In the genomic region with DNA sequence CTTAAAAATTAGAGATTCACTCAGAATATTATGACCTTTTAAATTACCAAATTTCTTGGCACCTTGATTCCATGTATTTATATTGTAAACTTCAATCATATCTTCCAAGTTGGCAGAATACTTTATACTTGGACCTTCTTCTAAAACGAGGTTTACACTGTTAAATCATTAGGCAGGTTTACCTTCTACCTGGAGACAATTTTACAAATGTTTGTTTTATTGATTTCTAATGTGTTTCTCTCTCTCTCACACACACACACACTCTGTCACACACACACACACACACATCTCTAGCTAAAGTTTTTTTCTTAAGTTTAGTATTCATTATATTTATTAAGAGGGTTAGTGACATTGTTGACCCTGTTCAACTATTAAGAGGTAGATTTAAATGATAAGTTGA, we compare ENCODE assay signal across 20 cellular contexts.
"Had no signal": no experiment of that assay in that cellular context is flagged by ENCODE, and none has a peak within 500 bp of the region (broad histone marks: within the 10 kb centered on the region; RNA-seq: fewer than 3 reads in every experiment).

No MANE protein-coding gene starts in this region.

- H3K4me1 Mint-ChIP-seq: immature natural killer cell, mesothelial cell of epicardium, naive B cell had no signal

- H3K4me3 Mint-ChIP-seq: immature natural killer cell, mesothelial cell of epicardium, naive B cell had no signal

- ATAC-seq: foreskin keratinocyte, gastroesophageal sphincter, heart left ventricle, left colon, left lung, left ventricle myocardium superior, lower lobe of right lung, mucosa of descending colon had no signal

- H3K36me3 Mint-ChIP-seq: immature natural killer cell, naive B cell had no signal

- H3K27me3 Mint-ChIP-seq: naive B cell had no signal

- H3K27ac Mint-ChIP-seq: immature natural killer cell, mesothelial cell of epicardium, naive B cell had no signal

- DNase-seq: dermis blood vessel endothelial cell; dorsolateral prefrontal cortex; effector CD4-positive, alpha-beta T cell; effector memory CD4-positive, alpha-beta T cell; foreskin keratinocyte; heart left ventricle; hypothalamus; immature natural killer cell; islet precursor cell; kidney; kidney glomerular epithelial cell; left colon; left lung; left ventricle myocardium superior; lower lobe of right lung; mesenchymal stem cell; mucosa of descending colon; naive B cell had no signal
